ENCODE assay signal across 1 cellular context in genomic region chr1:230219174-230220067, GRCh38.
TF ChIP-seq lines count a peak whose summit lies in the region.

No MANE protein-coding gene starts in this region.

TF ChIP-seq in HepG2, 621 proteins besides CTCF, POLR2A, EP300 and RAD21 (continued from another document):
- TF ChIP-seq HIC2 (CRISPR knock-in tag; IDR thresholded peaks at IDR 0.05; ENCODE audit: low read depth): no peak
